ENCODE assay signal across 11 cellular contexts in the genomic region with DNA sequence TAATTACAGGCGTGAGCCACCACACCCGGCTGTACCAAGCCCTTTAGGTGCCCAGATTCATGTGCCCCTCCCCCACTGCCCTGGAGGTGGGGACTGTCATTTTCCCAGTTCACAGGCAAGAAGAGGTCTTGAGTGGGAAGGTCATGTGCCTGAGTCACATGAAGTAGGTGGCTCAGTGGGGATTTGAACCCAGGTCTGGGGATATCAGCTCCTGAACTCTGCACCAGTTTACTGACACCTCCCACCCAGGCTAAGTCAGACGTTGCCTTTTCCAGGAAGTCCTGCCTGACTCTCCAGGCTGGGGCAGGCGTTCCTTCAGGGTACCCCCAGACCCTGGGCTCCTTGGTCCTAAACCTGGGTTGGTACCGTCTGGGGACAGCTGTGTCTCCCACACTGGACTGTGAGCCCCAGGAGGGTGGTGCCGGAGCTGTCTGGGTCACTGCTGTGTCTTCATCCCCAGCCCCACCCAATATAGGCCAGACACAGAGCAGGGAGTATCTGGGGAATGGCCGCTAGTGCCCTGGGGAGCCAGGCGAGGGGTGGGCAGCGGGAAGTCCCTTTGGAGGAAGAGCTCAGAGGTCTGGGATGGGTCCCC. TPM values are rescaled to one million over a fixed set of nuclear protein-coding genes. Genes with fewer than 3 reads are reported as not detected.
DNase-seq lines count a peak whose midpoint lies in the region; ATAC-seq and TF ChIP-seq lines count a peak whose summit lies in the region.
"Had no signal": no experiment of that assay in that cellular context is flagged by ENCODE, and none has a peak within 500 bp of the region (broad histone marks: within the 10 kb centered on the region; RNA-seq: fewer than 3 reads in every experiment).

No MANE protein-coding gene starts in this region.

- H3K4me1 ChIP-seq in BLaER1 (peaks cover 66% of the 10 kb centered on the region), breast epithelium (peaks cover 0 to 11% of the 10 kb centered on the region in 2 donors), mononuclear cell (ENCODE audit: insufficient read depth, low read length) (peaks cover 69% of the 10 kb centered on the region)

- H3K36me3 ChIP-seq in BLaER1: peaks cover 34% of the 10 kb centered on the region
- H3K36me3 ChIP-seq in breast epithelium: no peaks in the 10 kb centered on the region

- H3K4me3 ChIP-seq in BLaER1 (no peak overlapping the region), breast epithelium (no peak overlapping the region), mononuclear cell (ENCODE audit: low read length) (peak overlapping the region; percentile 18)
- H3K4me3 ChIP-seq: dorsolateral prefrontal cortex, PC-9 had no signal

- DNase-seq in HT-29 (ENCODE audit: low spot score) (peak; percentile 42), breast epithelium (ENCODE audit: low spot score in 2 of 2) (no peak), T-helper 9 cell (no peak)
- DNase-seq: dorsolateral prefrontal cortex, NCI-H1436 treated with DMSO at 0.1 percent for 48 hours, PC-9 had no signal

- peak overlapping the region; percentile 44; the same call in 1 of the 2 replicates for H3K9ac ChIP-seq in BLaER1

- intact Hi-C loops in breast epithelium (cut with DNase I; ENCODE audit: low total_unique reads): no loop called here

- H3K9me3 ChIP-seq in BLaER1 (no peaks in the 10 kb centered on the region), breast epithelium (no peaks in the 10 kb centered on the region), mononuclear cell (ENCODE audit: low read depth, low read length) (no peaks in the 10 kb centered on the region)

- no peak for TF ChIP-seq POLR2A in breast epithelium (IDR thresholded peaks at IDR 0.05)

- H3K27me3 ChIP-seq in BLaER1: no peaks in the 10 kb centered on the region
- H3K27me3 ChIP-seq in breast epithelium: no peaks in the 10 kb centered on the region
- no peaks in the 10 kb centered on the region for H3K27me3 ChIP-seq in mononuclear cell (ENCODE audit: insufficient read depth, low read length)
- H3K27me3 ChIP-seq: dorsolateral prefrontal cortex had no signal

- H3K4me2 ChIP-seq in BLaER1: peak overlapping the region; percentile 59
- H3K4me2 ChIP-seq: PC-9 had no signal

- ATAC-seq in HG03439 (IDR thresholded peaks at IDR 0.05; ENCODE audit: unreplicated experiment) (no peak), GM18519 (IDR thresholded peaks at IDR 0.05; ENCODE audit: low FRiP score, unreplicated experiment) (no peak), GM18511 (IDR thresholded peaks at IDR 0.05; ENCODE audit: unreplicated experiment) (no peak)

- H4K20me1 ChIP-seq in BLaER1: peaks cover 90% of the 10 kb centered on the region

- H3K27ac ChIP-seq in BLaER1 (peak overlapping the region; percentile 51), breast epithelium (peak overlapping the region; percentile 17 to 80)
- H3K27ac ChIP-seq: PC-9 had no signal

- no peak for TF ChIP-seq CTCF in breast epithelium (IDR thresholded peaks at IDR 0.05)

RNA-seq across cellular contexts. Expression of a gene that starts 8.6 kb away (rescaled TPM):
- total RNA-seq in HT-29 (2014; rRNA removed; shearing (Covaris generic)): 443 and 506 TPM in 2 replicates
- total RNA-seq in breast epithelium: 10 to 100 TPM; 31.8 to 61.6 (median 52.2) TPM
- 95.8 TPM for total RNA-seq in mononuclear cell

RNA-seq across cellular contexts. Expression of a gene that starts 17.7 kb away (rescaled TPM):
- 9.8 and 15.3 TPM in 2 replicates for total RNA-seq in HT-29 (2014; rRNA removed; shearing (Covaris generic))
- 1 to 10 TPM; 1.8 to 2.5 (median 2.3) TPM for total RNA-seq in breast epithelium
- 4.3 TPM for total RNA-seq in mononuclear cell

RNA-seq across cellular contexts. Expression of a gene that starts 19.1 kb away (rescaled TPM):
- total RNA-seq in HT-29 (2014; rRNA removed; shearing (Covaris generic)): 11.4 and 15.4 TPM in 2 replicates
- total RNA-seq in breast epithelium (10 to 100 TPM in 1 of 3 donors, 1 to 10 TPM in 2; 5.9 to 15.1 (median 7.2) TPM), mononuclear cell (1.5 TPM)

RNA-seq across cellular contexts. Expression of a gene that starts 48.1 kb away (rescaled TPM):
- total RNA-seq in HT-29 (2014; rRNA removed; shearing (Covaris generic)): 218 and 253 TPM in 2 replicates
- total RNA-seq in breast epithelium (100 to 1,000 TPM in 1 of 3 donors, 10 to 100 TPM in 2; 29.8 to 109 (median 38.4) TPM), mononuclear cell (337 TPM)
